Comparison of ENCODE assay signal across 25 cellular contexts in the genomic region with DNA sequence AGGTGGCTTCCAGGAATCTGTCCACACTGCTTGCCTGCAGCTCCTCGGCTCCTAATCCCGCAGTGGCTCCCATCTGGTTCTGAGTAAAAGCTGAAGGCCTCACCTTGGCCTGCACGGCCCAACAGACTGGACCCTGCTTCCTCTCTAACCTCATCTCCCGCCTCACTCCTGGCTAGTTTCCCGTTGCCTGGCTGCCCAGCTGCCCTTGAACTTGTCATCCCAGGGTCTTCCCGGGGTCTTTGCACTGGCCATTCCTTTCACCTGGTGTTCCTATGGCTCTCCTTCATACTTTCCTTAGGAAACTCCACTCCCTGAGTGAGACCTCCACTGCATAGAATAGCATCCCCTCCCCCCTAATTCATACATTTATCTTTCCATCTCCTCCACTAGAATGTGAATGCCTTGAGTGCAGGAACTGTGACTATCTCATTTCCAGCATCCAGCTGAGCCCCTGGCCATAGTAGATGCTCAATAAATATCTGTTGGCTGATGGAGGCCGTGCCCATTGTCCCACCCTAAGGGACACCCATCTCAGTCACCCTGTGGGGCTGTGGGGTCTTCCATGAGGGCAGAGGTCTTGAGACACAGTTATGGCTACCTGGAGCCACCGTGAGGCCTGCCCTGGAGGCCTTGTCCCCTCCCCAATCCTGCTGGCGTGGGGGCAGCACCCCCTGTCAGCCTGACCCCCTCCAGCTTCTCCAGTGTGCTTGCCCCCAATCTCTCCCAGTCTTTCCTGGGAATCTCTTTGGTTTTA.
"Had no signal": no experiment of that assay in that cellular context is flagged by ENCODE, and none has a peak within 500 bp of the region (broad histone marks: within the 10 kb centered on the region; RNA-seq: fewer than 3 reads in every experiment).

No MANE protein-coding gene starts in this region.

- H3K4me2 ChIP-seq: hepatocyte, smooth muscle cell had no signal

- H3K36me3 ChIP-seq: left ventricle myocardium inferior, ovary, right atrium auricular region, right lobe of liver, suprapubic skin, thoracic aorta, tibial artery, uterus had no signal

- H3K9me3 Mint-ChIP-seq: mesothelial cell of epicardium; natural killer cell; stimulated activated naive CD8-positive, alpha-beta T cell treated with anti-CD3 and anti-CD28 coated beads, Interleukin-15, Interleukin-2, amounts not matched to agents 100 ng/mL and 50 ng/mL, for 24 hours; type B pancreatic cell had no signal

- H3K27ac Mint-ChIP-seq: mesothelial cell of epicardium; naive B cell; natural killer cell; progenitor cell of endocrine pancreas; stimulated activated naive CD8-positive, alpha-beta T cell treated with anti-CD3 and anti-CD28 coated beads, Interleukin-15, Interleukin-2, amounts not matched to agents 100 ng/mL and 50 ng/mL, for 24 hours; type B pancreatic cell had no signal

- H3K4me3 Mint-ChIP-seq: mesothelial cell of epicardium; natural killer cell; stimulated activated naive CD8-positive, alpha-beta T cell treated with anti-CD3 and anti-CD28 coated beads, Interleukin-15, Interleukin-2, amounts not matched to agents 100 ng/mL and 50 ng/mL, for 24 hours; type B pancreatic cell had no signal

- DNase-seq: islet precursor cell; left ventricle myocardium inferior; mesendoderm; naive B cell; natural killer cell; occipital lobe; ovary; right lobe of liver; stimulated activated CD4-positive, alpha-beta T cell treated with anti-CD3 and anti-CD28 coated beads, Interleukin-12 subunit alpha, Interleukin-12 subunit beta, amount 100 ng/mL, for 4 hours; stimulated activated CD4-positive, alpha-beta T cell treated with anti-CD3 and anti-CD28 coated beads, Interleukin-15, amount 100 ng/mL, for 24 hours; stimulated activated CD4-positive, alpha-beta T cell treated with anti-CD3 and anti-CD28 coated beads, Interleukin-2, amount 100 ng/mL, for 24 hours; stimulated activated CD4-positive, alpha-beta T cell treated with anti-CD3 and anti-CD28 coated beads, Interleukin-4, amount 100 ng/mL, for 1 hour; stimulated activated naive CD4-positive, alpha-beta T cell; tibial artery; uterus had no signal

- H3K4me1 Mint-ChIP-seq: mesothelial cell of epicardium, natural killer cell had no signal

- H3K27me3 ChIP-seq: hepatocyte, ovary, right atrium auricular region, right lobe of liver, suprapubic skin, uterus had no signal

- H3K4me1 ChIP-seq: uterus had no signal

- H2AFZ ChIP-seq: hepatocyte had no signal

- H3K36me3 Mint-ChIP-seq: mesothelial cell of epicardium, natural killer cell, type B pancreatic cell had no signal

- H3K9me3 ChIP-seq: left ventricle myocardium inferior, ovary, right atrium auricular region, right lobe of liver, suprapubic skin, thoracic aorta, tibial artery, uterus had no signal

- H3K79me2 ChIP-seq: hepatocyte had no signal

- H3K4me3 ChIP-seq: hepatocyte, left ventricle myocardium inferior, lung, ovary, right atrium auricular region, right lobe of liver, smooth muscle cell, suprapubic skin, thoracic aorta, tibial artery, uterus had no signal

- H3K27ac ChIP-seq: hepatocyte, left ventricle myocardium inferior, ovary, right atrium auricular region, right lobe of liver, suprapubic skin, thoracic aorta, tibial artery, uterus had no signal

- ATAC-seq: natural killer cell, right lobe of liver had no signal
